In the genomic region with DNA sequence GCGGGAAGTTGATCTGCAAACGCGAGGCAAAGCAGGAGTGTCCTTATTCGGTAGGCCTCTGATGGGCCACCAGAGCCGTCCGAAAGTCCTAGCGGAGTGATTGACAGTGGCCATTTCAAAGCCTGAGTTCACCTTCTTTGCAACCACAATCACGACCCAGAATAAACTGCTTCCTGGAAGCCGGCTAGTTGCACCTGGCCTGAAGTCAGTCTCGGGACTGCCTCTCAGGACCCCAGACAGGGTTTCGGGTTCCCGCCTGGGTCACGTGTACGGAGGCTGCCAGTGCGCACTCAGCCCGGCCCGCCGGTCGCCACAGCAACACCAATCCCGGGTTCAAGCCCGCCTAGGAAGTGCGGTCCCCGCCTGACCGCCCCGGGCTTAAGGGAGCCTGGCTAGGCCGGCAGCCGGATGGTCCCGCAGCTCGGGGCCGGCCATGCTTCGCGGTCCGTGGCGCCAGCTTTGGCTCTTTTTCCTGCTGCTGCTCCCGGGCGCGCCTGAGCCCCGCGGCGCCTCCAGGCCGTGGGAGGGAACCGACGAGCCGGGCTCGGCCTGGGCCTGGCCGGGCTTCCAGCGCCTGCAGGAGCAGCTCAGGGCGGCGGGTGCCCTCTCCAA, we compare ENCODE assay signal across 8 cellular contexts. TPM values are rescaled to one million over a fixed set of nuclear protein-coding genes. Genes with fewer than 3 reads are reported as not detected.
DNase-seq lines count a peak whose midpoint lies in the region; ATAC-seq and TF ChIP-seq lines count a peak whose summit lies in the region.

A gene with protein sequence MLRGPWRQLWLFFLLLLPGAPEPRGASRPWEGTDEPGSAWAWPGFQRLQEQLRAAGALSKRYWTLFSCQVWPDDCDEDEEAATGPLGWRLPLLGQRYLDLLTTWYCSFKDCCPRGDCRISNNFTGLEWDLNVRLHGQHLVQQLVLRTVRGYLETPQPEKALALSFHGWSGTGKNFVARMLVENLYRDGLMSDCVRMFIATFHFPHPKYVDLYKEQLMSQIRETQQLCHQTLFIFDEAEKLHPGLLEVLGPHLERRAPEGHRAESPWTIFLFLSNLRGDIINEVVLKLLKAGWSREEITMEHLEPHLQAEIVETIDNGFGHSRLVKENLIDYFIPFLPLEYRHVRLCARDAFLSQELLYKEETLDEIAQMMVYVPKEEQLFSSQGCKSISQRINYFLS (plus strand): TSS at position 375 of the 612 bp plus-strand sequence. CDS start 59 bp downstream, at position 434.

- H3K27me3 ChIP-seq in BLaER1 (no peaks in the 10 kb centered on the region), dorsolateral prefrontal cortex (no peaks in the 10 kb centered on the region), liver (ENCODE audit: control insufficient read depth in 4 of 4, insufficient read depth in 4 of 4, low read length in 3 of 4) (no peaks in the 10 kb centered on the region)

- intact Hi-C loops in dorsolateral prefrontal cortex (cut with DNase I) = loop anchor here (2.0 to 5.0 kb wide), 7 partner anchors 65 to 730 kb away; partner anchors contain the start of gene AXDND1 (in 1 of the 2)

- TF ChIP-seq RAD21 in liver (IDR thresholded peaks at IDR 0.05) = peak; percentile 36 to 38

- peaks cover 16% of the 10 kb centered on the region for H4K20me1 ChIP-seq in BLaER1

- H3K9me3 ChIP-seq in BLaER1 = no peaks in the 10 kb centered on the region
- no peaks in the 10 kb centered on the region for H3K9me3 ChIP-seq in liver (ENCODE audit: control insufficient read depth in 4 of 4, low read length in 3 of 4)

- H3K9ac ChIP-seq in BLaER1 (peak within 1 kb of the TSS; percentile 93), liver (ENCODE audit: low read depth in 1 of 2, low read length in 2 of 2) (peak within 1 kb of the TSS; percentile 40 to 73)

- H3K4me2 ChIP-seq in BLaER1 = peak within 1 kb of the TSS; percentile 99

- peaks cover 30% of the 10 kb centered on the region for H3K4me1 ChIP-seq in BLaER1
- H3K4me1 ChIP-seq in liver (ENCODE audit: control insufficient read depth in 4 of 4, insufficient read depth in 4 of 4, low read length in 3 of 4) = peaks cover 5 to 38% (median 26%) of the 10 kb centered on the region in 4 donors

- H3K36me3 ChIP-seq in BLaER1 (peaks cover 31% of the 10 kb centered on the region), liver (ENCODE audit: control insufficient read depth in 4 of 4, insufficient read depth in 3 of 4, low read depth in 1 of 4, low read length in 3 of 4) (peaks cover 4 to 8% (median 7%) of the 10 kb centered on the region in 4 donors)

- TF ChIP-seq CTCF in dorsolateral prefrontal cortex (IDR thresholded peaks at IDR 0.05 in 54 of 56, conservative IDR thresholded peaks at IDR 0.05 in 2 of 56; ENCODE audit: low read depth in 1 of 56, partially characterized antibody in 56 of 56) (peak in 33 of 56 donors; percentile 2 to 47 (median 24)), liver (IDR thresholded peaks at IDR 0.05; ENCODE audit: low read depth, low read length, missing input control) (no peak)

- H3K27ac ChIP-seq in BLaER1 = peak within 1 kb of the TSS; percentile 91
- H3K27ac ChIP-seq in dorsolateral prefrontal cortex = peak within 1 kb of the TSS in 57 of 59 donors; percentile 3 to 90 (median 75)
- H3K27ac ChIP-seq in liver (ENCODE audit: low read depth in 1 of 2, low read length in 2 of 2) = peak within 1 kb of the TSS; percentile 74 to 84

- H3K4me3 ChIP-seq in BLaER1 = peak within 1 kb of the TSS; percentile 89
- peak within 1 kb of the TSS; percentile 62 to 100 (median 93) for H3K4me3 ChIP-seq in dorsolateral prefrontal cortex
- peak within 1 kb of the TSS; percentile 65 to 96 (median 85) for H3K4me3 ChIP-seq in liver (ENCODE audit: low read depth in 1 of 3, low read length in 3 of 3)

- under 1% methylated on average over 49 of the region's 49 CpGs for WGBS in liver

- ATAC-seq in HG03457 (IDR thresholded peaks at IDR 0.05; ENCODE audit: unreplicated experiment) = peak; percentile 86

- DNase-seq in GM19240 (ENCODE audit: insufficient read length, low spot score) (peak; percentile 91), NCI-H526 (lab: John Stamatoyannopoulos, UW) (peak; percentile 98 to 100), dorsolateral prefrontal cortex (peak; percentile 80 to 97 (median 91))
- DNase-seq in activated CD4-positive, alpha-beta T cell treated with anti-CD3 and anti-CD28 coated beads, Interleukin-2, amount 50 U/mL, for 24 hours (ENCODE audit: low read depth in 1 of 2, low spot score in 1 of 2) = peak; percentile 60 to 77
- peak; percentile 74 for DNase-seq in stimulated activated CD4-positive, alpha-beta T cell treated with anti-CD3 and anti-CD28 coated beads, Interleukin-4, amount 100 ng/mL, for 1 hour

TF ChIP-seq in liver, 16 proteins besides CTCF, POLR2A, EP300 and RAD21:
- TF ChIP-seq JUND (IDR thresholded peaks at IDR 0.05) = no peak
- TF ChIP-seq HNF4A (conservative IDR thresholded peaks at IDR 0.05) = peak; percentile 32 to 47
- TF ChIP-seq NR2F2 (IDR thresholded peaks at IDR 0.05) = no peak
- no peak for TF ChIP-seq EGR1 (IDR thresholded peaks at IDR 0.05; ENCODE audit: low read depth in 2 of 2)
- TF ChIP-seq FOXA1 (IDR thresholded peaks at IDR 0.05) = no peak
- peak; percentile 64 for TF ChIP-seq SP1 (IDR thresholded peaks at IDR 0.05)
- peak; percentile 89 for TF ChIP-seq YY1 (IDR thresholded peaks at IDR 0.05)
- peak; percentile 62 to 82 for TF ChIP-seq RXRA (IDR thresholded peaks at IDR 0.05)
- peak; percentile 42 for TF ChIP-seq REST (IDR thresholded peaks at IDR 0.05)
- peak; percentile 41 for TF ChIP-seq TAF1 (conservative IDR thresholded peaks at IDR 0.05)
- TF ChIP-seq MAX (IDR thresholded peaks at IDR 0.05) = peak; percentile 50
- peak in 1 of 2 donors; percentile 72 for TF ChIP-seq GABPA (IDR thresholded peaks at IDR 0.05 in 1 of 2, conservative IDR thresholded peaks at IDR 0.05 in 1 of 2)
- no peak for TF ChIP-seq FOXA2 (IDR thresholded peaks at IDR 0.05)

RNA-seq across cellular contexts. Expression of the gene that starts here (rescaled TPM):
- 10 to 100 TPM; 11.7 to 24.9 (median 16.3) TPM for total RNA-seq in dorsolateral prefrontal cortex
- 10 to 100 TPM; 21.1 to 31.0 TPM for total RNA-seq in liver
- polyA plus RNA-seq in liver = 10 to 100 TPM; 14.3 to 25.9 TPM

Comparison
In these comparisons a context has a peak if more than half of its experiments do, and no peak if none do; other contexts are left out.
1. Peak in every context shown above with its lines: DNase-seq, ATAC-seq, H3K4me3 ChIP-seq and H3K27ac ChIP-seq.